Comparison of ENCODE assay signal across 8 cellular contexts in genomic region chr18:35041752-35042379, GRCh38. TPM values are rescaled to one million over a fixed set of nuclear protein-coding genes. Genes with fewer than 3 reads are reported as not detected.
A peak's percentile ranks its signal among the peaks of the same experiment; 100 is the strongest.
DNase-seq lines count a peak whose midpoint lies in the region; ATAC-seq, FAIRE-seq and TF ChIP-seq lines count a peak whose summit lies in the region.

No MANE protein-coding gene starts in this region.

- H3K4me1 ChIP-seq in BE2C (peaks cover 5% of the 10 kb centered on the region), endothelial cell of umbilical vein (ENCODE audit: control insufficient read depth, extremely low read depth, insufficient read depth, low read length) (peaks cover 63% of the 10 kb centered on the region)

- TF ChIP-seq CTCF in BE2C (IDR thresholded peaks at IDR 0.05; ENCODE audit: low read depth, low read length) (no peak), HL-60 (IDR thresholded peaks at IDR 0.05; ENCODE audit: insufficient read depth, low read length) (no peak), endothelial cell of umbilical vein (IDR thresholded peaks at IDR 0.05; ENCODE audit: extremely low read depth in 1 of 2, insufficient read depth in 1 of 2, low read depth in 1 of 2, low read length in 2 of 2) (no peak)

- peak overlapping the region; percentile 96 to 99 (median 99) for H3K27ac Mint-ChIP-seq in naive thymus-derived CD8-positive, alpha-beta T cell

- CTCF ChIA-PET in endothelial cell of umbilical vein (lab: Charles Lee), result interaction anchor here (0.6 to 6.5 kb wide), 16 partner anchors 9 to 380 kb away, joined by 3 to 62 read pairs (median 4); no protein-coding TSS in a partner anchor

- no peak for TF ChIP-seq POLR2A in endothelial cell of umbilical vein (IDR thresholded peaks at IDR 0.05; ENCODE audit: low read depth, low read length)

- intact Hi-C loops in endothelial cell of umbilical vein (cut with micrococcal nuclease), result loop anchor here (1.0 to 10.0 kb wide), 5 partner anchors 34 to 423 kb away; no protein-coding TSS in a partner anchor

- FAIRE-seq in endothelial cell of umbilical vein (lab: Jason Lieb, UNC), result no peak

- ATAC-seq in naive thymus-derived CD8-positive, alpha-beta T cell, result peak; percentile 3 to 4
- no peak for ATAC-seq in GM19455 (IDR thresholded peaks at IDR 0.05; ENCODE audit: unreplicated experiment)

- peak overlapping the region; percentile 87 to 98 (median 95) for H3K4me3 Mint-ChIP-seq in naive thymus-derived CD8-positive, alpha-beta T cell

- H3K36me3 ChIP-seq in BE2C (no peaks in the 10 kb centered on the region), endothelial cell of umbilical vein (ENCODE audit: control insufficient read depth in 2 of 2, extremely low read depth in 1 of 2, insufficient read depth in 2 of 2, low read length in 2 of 2) (no peaks in the 10 kb centered on the region)

- dilution Hi-C loops in endothelial cell of umbilical vein (cut with MboI; ENCODE audit: extremely low pct_ligation_motif_present, low sequenced_read_pairs), result no loop called here

- H3K36me3 Mint-ChIP-seq in naive thymus-derived CD8-positive, alpha-beta T cell, result no peaks in the 10 kb centered on the region

- H3K27ac ChIP-seq in HL-60 (replicated peaks) (peak overlapping the region; percentile 90), endothelial cell of umbilical vein (ENCODE audit: insufficient read depth, low read depth, low read length) (peak overlapping the region; percentile 73)

- H3K9ac ChIP-seq in endothelial cell of umbilical vein (replicated peaks; ENCODE audit: extremely low read depth, insufficient read depth, low read length), result peak overlapping the region; percentile 95

- peaks cover 0 to 4% (median 0%) of the 10 kb centered on the region in 5 donors for H3K27me3 Mint-ChIP-seq in naive thymus-derived CD8-positive, alpha-beta T cell

- no peaks in the 10 kb centered on the region for H3K9me3 Mint-ChIP-seq in naive thymus-derived CD8-positive, alpha-beta T cell

- BruUV-seq in endothelial cell of umbilical vein (replicated peaks; lab: Mats Ljungman, UMichigan), result TSS peak; percentile 67

- H3K4me3 ChIP-seq in BE2C (ENCODE audit: low read depth, low read length) (peak overlapping the region; percentile 87), HL-60 (replicated peaks; ENCODE audit: insufficient read depth, low read length) (peak overlapping the region; percentile 96), endothelial cell of umbilical vein (replicated peaks in 1 of 3; ENCODE audit: insufficient read depth in 1 of 3, low read depth in 1 of 3, low read length in 3 of 3) (peak overlapping the region; percentile 88 to 99 (median 89))

- POLR2A ChIA-PET in endothelial cell of umbilical vein (lab: Charles Lee), result interaction anchor here (1.2 to 2.3 kb wide), 3 partner anchors 12 to 36 kb away, joined by 4 to 14 read pairs (median 5); no protein-coding TSS in a partner anchor
- POLR2A ChIA-PET in naive thymus-derived CD8-positive, alpha-beta T cell (lab: Charles Lee), result interaction anchor here (1.0 to 4.4 kb wide), 9 partner anchors 13 to 1087 kb away, joined by 3 to 121 read pairs (median 5); partner anchors contain the start of genes ELP2, SLC39A6, ZNF24 and ZNF397

- peak overlapping the region; percentile 96 for H3K4me2 ChIP-seq in endothelial cell of umbilical vein (ENCODE audit: insufficient read depth, low read length)

- H4K20me1 ChIP-seq in endothelial cell of umbilical vein (replicated peaks; ENCODE audit: control insufficient read depth, extremely low read depth, insufficient read depth, low read length), result peaks cover 5% of the 10 kb centered on the region

- no peaks in the 10 kb centered on the region for H3K9me3 ChIP-seq in BE2C
- H3K9me3 ChIP-seq in endothelial cell of umbilical vein (replicated peaks; ENCODE audit: control insufficient read depth, insufficient read depth, low read length), result no peaks in the 10 kb centered on the region

- H3K27me3 ChIP-seq in BE2C (no peaks in the 10 kb centered on the region), HL-60 (ENCODE audit: insufficient read depth, poor library complexity, severe bottlenecking) (no peaks in the 10 kb centered on the region), endothelial cell of umbilical vein (ENCODE audit: control insufficient read depth in 2 of 2, insufficient read depth in 2 of 2, low read length in 2 of 2) (no peaks in the 10 kb centered on the region)

- peaks cover 53% of the 10 kb centered on the region for H3K79me2 ChIP-seq in endothelial cell of umbilical vein (ENCODE audit: control insufficient read depth, insufficient read depth, low read length)

- H3K9me1 ChIP-seq in endothelial cell of umbilical vein (replicated peaks; ENCODE audit: control insufficient read depth, extremely low read depth, insufficient read depth, low read length), result no peaks in the 10 kb centered on the region

- H2AFZ ChIP-seq in endothelial cell of umbilical vein (ENCODE audit: low read depth, low read length), result no peak overlapping the region

- DNase-seq in BE2C (no peak), HL-60 (ENCODE audit: low read depth in 1 of 2, low spot score in 1 of 2) (no peak), SW480 (ENCODE audit: low spot score) (peak; percentile 17), endothelial cell of umbilical vein (ENCODE audit: low read depth, low spot score) (no peak), CD1c-positive myeloid dendritic cell (ENCODE audit: extremely low spot score) (no peak), HPDE6-E6E7 (ENCODE audit: extremely low spot score) (no peak)
- peak in 6 of 10 donors; percentile 24 to 48 (median 32) for DNase-seq in naive thymus-derived CD8-positive, alpha-beta T cell

- peaks cover 35 to 85% (median 56%) of the 10 kb centered on the region in 4 donors for H3K4me1 Mint-ChIP-seq in naive thymus-derived CD8-positive, alpha-beta T cell

TF ChIP-seq in endothelial cell of umbilical vein, 7 proteins besides CTCF, POLR2A, EP300 and RAD21:
- TF ChIP-seq MAX (IDR thresholded peaks at IDR 0.05; ENCODE audit: insufficient read depth, insufficient read length) (no peak), FOS (IDR thresholded peaks at IDR 0.05; ENCODE audit: borderline replicate concordance, insufficient read depth, low read length) (no peak), GATA2 (IDR thresholded peaks at IDR 0.05; ENCODE audit: insufficient read depth, insufficient read length, low read depth, low read length) (no peak), MYC (IDR thresholded peaks at IDR 0.05; ENCODE audit: low read depth, low read length) (no peak), EZH2 (IDR thresholded peaks at IDR 0.05; ENCODE audit: borderline replicate concordance, low read depth, low read length, severe bottlenecking) (no peak), JUN (IDR thresholded peaks at IDR 0.05; ENCODE audit: borderline replicate concordance, insufficient read depth, insufficient read length, low read depth) (no peak), POLR2AphosphoS5 (IDR thresholded peaks at IDR 0.05; ENCODE audit: insufficient read depth, low read depth, low read length) (no peak)

RNA-seq across cellular contexts. Expression of gene MAPRE2, which starts 0.7 kb away (rescaled TPM):
- 42.2 TPM for polyA plus RNA-seq in BE2C (2012; ENCODE audit: insufficient read depth, insufficient read length, low read depth)
- 111 and 117 TPM in 2 replicates for total RNA-seq in endothelial cell of umbilical vein
- polyA plus RNA-seq in endothelial cell of umbilical vein, result 141 and 148 TPM in 2 replicates
- 144 and 152 TPM in 2 replicates for polyA plus RNA-seq in endothelial cell of umbilical vein (2011; cell fraction: cytosol; rRNA removed)
- polyA plus RNA-seq in endothelial cell of umbilical vein (2011; cell fraction: nucleus; rRNA removed), result 140 and 156 TPM in 2 replicates
- 85.6 and 119 TPM in 2 replicates for polyA plus RNA-seq in endothelial cell of umbilical vein (2012)
- 256 and 277 TPM in 2 replicates for polyA minus RNA-seq in endothelial cell of umbilical vein
- polyA minus RNA-seq in endothelial cell of umbilical vein (2011; cell fraction: cytosol; rRNA and poly(A)+ RNA removed), result 18.7 TPM
- polyA minus RNA-seq in endothelial cell of umbilical vein (2011; cell fraction: nucleus; rRNA and poly(A)+ RNA removed), result 306 and 317 TPM in 2 replicates
- 10 to 100 TPM; 56.8 to 59.4 TPM for total RNA-seq in naive thymus-derived CD8-positive, alpha-beta T cell
- polyA plus RNA-seq in naive thymus-derived CD8-positive, alpha-beta T cell, result 10 to 100 TPM; 86.2 to 96.3 (median 89.7) TPM

Comparison
In these comparisons a context has a peak if more than half of its experiments do, and no peak if none do; other contexts are left out.
1. DNase-seq: peak in SW480 (single experiment) and naive thymus-derived CD8-positive, alpha-beta T cell (6 of 10); none in BE2C (single experiment), HL-60 (0 of 2), endothelial cell of umbilical vein (single experiment), CD1c-positive myeloid dendritic cell (single experiment) and HPDE6-E6E7 (single experiment).
2. Peak in every context shown above with its lines, with median percentiles within 50 percentile points of each other: H3K4me3 ChIP-seq.